Comparison of ENCODE assay signal across 1 cellular context in genomic region chr1:234478152-234478480, GRCh38.
TF ChIP-seq lines count a peak whose summit lies in the region.

No MANE protein-coding gene starts in this region.

TF ChIP-seq in GM12878, 131 proteins besides CTCF, POLR2A, EP300 and RAD21 (continues in another document):
- TF ChIP-seq KDM1A (IDR thresholded peaks at IDR 0.05; ENCODE audit: borderline replicate concordance), result no peak
- no peak for TF ChIP-seq ZNF384 (IDR thresholded peaks at IDR 0.05; ENCODE audit: borderline replicate concordance, low read depth, low read length)
- no peak for TF ChIP-seq SPI1 (IDR thresholded peaks at IDR 0.05; ENCODE audit: borderline replicate concordance, insufficient read depth, low read depth, low read length)
- no peak for TF ChIP-seq NRF1 (conservative IDR thresholded peaks at IDR 0.05; ENCODE audit: low read depth, low read length)
- TF ChIP-seq SIN3A (IDR thresholded peaks at IDR 0.05; ENCODE audit: low read depth, low read length), result no peak
- TF ChIP-seq TCF12 (IDR thresholded peaks at IDR 0.05; ENCODE audit: low read depth, low read length), result no peak
- no peak for TF ChIP-seq IKZF1 (conservative IDR thresholded peaks at IDR 0.05)
- TF ChIP-seq NFIC (IDR thresholded peaks at IDR 0.05; ENCODE audit: low read depth, low read length), result no peak
- TF ChIP-seq MEF2B (IDR thresholded peaks at IDR 0.05; ENCODE audit: partially characterized antibody, poor library complexity, severe bottlenecking), result no peak
- TF ChIP-seq RAD51 (IDR thresholded peaks at IDR 0.05), result no peak
- TF ChIP-seq CREM (IDR thresholded peaks at IDR 0.05; ENCODE audit: low read depth), result peak; percentile 43; the same call in 1 of the 2 replicates
- TF ChIP-seq STAT3 (IDR thresholded peaks at IDR 0.05; ENCODE audit: low read depth, low read length), result no peak
- TF ChIP-seq POU2F2 (IDR thresholded peaks at IDR 0.05; ENCODE audit: borderline replicate concordance, low read depth, low read length), result 0 out of 3 replicates have a peak, but pooled peaks have one; percentile 6
- no peak for TF ChIP-seq PKNOX1 (IDR thresholded peaks at IDR 0.05)
- TF ChIP-seq RUNX3 (IDR thresholded peaks at IDR 0.05; ENCODE audit: low read length), result no peak
- no peak for TF ChIP-seq REST (IDR thresholded peaks at IDR 0.05; ENCODE audit: low read depth, low read length)
- no peak for TF ChIP-seq KLF5 (IDR thresholded peaks at IDR 0.05; ENCODE audit: partially characterized antibody)
- TF ChIP-seq TAF1 (IDR thresholded peaks at IDR 0.05; ENCODE audit: borderline replicate concordance, low read depth, low read length), result peak; percentile 17; the same call in 1 of the 2 replicates
- TF ChIP-seq BRCA1 (IDR thresholded peaks at IDR 0.05; ENCODE audit: low read depth, low read length), result no peak
- TF ChIP-seq SUZ12 (IDR thresholded peaks at IDR 0.05; ENCODE audit: unreplicated experiment), result no peak
- no peak for TF ChIP-seq MEF2A (IDR thresholded peaks at IDR 0.05; ENCODE audit: insufficient read depth, low read depth, low read length)
- no peak for TF ChIP-seq SRF (IDR thresholded peaks at IDR 0.05; ENCODE audit: low read depth in 2 of 2, low read length in 2 of 2)
- no peak for TF ChIP-seq ZNF592 (IDR thresholded peaks at IDR 0.05)
- no peak for TF ChIP-seq FOS (IDR thresholded peaks at IDR 0.05; ENCODE audit: borderline replicate concordance, extremely low read depth, insufficient read length)
- no peak for TF ChIP-seq RELB (IDR thresholded peaks at IDR 0.05; ENCODE audit: low read depth)
- TF ChIP-seq TBL1XR1 (IDR thresholded peaks at IDR 0.05; ENCODE audit: low read depth, low read length), result no peak
- no peak for TF ChIP-seq RELA (IDR thresholded peaks at IDR 0.05; ENCODE audit: borderline replicate concordance, partially characterized antibody)
- TF ChIP-seq SMAD5 (IDR thresholded peaks at IDR 0.05; ENCODE audit: low read depth), result no peak
- TF ChIP-seq ESRRA (IDR thresholded peaks at IDR 0.05; ENCODE audit: low read length), result no peak
- TF ChIP-seq ATF2 (IDR thresholded peaks at IDR 0.05; ENCODE audit: low read length), result no peak
- TF ChIP-seq CUX1 (IDR thresholded peaks at IDR 0.05; ENCODE audit: insufficient replicate concordance, low read depth, low read length), result no peak
- no peak for TF ChIP-seq CHD4 (IDR thresholded peaks at IDR 0.05)
- TF ChIP-seq E2F8 (IDR thresholded peaks at IDR 0.05; ENCODE audit: low read depth, partially characterized antibody), result no peak
- TF ChIP-seq SMAD1 (IDR thresholded peaks at IDR 0.05; ENCODE audit: low read depth, partially characterized antibody), result no peak
- no peak for TF ChIP-seq IRF4 (IDR thresholded peaks at IDR 0.05; ENCODE audit: low read depth, low read length)
- 0 out of 2 replicates have a peak, but pooled peaks have one; percentile 24 for TF ChIP-seq CREB1 (IDR thresholded peaks at IDR 0.05; ENCODE audit: low read depth)
- no peak for TF ChIP-seq MLLT1 (IDR thresholded peaks at IDR 0.05)
- no peak for TF ChIP-seq NR2C1 (IDR thresholded peaks at IDR 0.05)
- no peak for TF ChIP-seq BHLHE40 (IDR thresholded peaks at IDR 0.05; ENCODE audit: borderline replicate concordance in 1 of 2, low read depth in 2 of 2, low read length in 1 of 2)
- TF ChIP-seq LARP7 (IDR thresholded peaks at IDR 0.05), result peak; percentile 67; the same call in 1 of the 2 replicates
- no peak for TF ChIP-seq BCL11A (IDR thresholded peaks at IDR 0.05; ENCODE audit: low read depth, low read length)
